Comparison of ENCODE assay signal across 10 cellular contexts in the genomic region with DNA sequence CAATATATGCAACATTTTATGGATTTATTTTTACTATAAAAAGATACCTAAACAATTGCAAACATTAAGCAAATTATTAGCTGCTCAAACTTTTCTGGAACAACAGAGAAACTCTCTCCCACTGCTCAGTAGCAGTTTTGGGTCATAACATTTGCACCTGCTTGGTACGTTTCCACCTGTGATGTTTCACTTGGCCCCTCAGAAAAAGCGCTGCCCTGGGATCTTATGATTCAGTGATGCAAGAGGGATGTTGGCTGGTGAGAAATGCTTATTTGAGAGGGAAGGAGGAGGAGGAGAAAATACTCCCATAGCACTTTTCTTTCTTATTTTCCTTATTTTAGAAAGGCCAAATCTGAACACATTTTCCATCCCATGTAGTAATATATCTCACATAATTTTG.
DNase-seq lines count a peak whose midpoint lies in the region; ATAC-seq and TF ChIP-seq lines count a peak whose summit lies in the region.
"Had no signal": no experiment of that assay in that cellular context is flagged by ENCODE, and none has a peak within 500 bp of the region (broad histone marks: within the 10 kb centered on the region; RNA-seq: fewer than 3 reads in every experiment).

No MANE protein-coding gene starts in this region.

- no peaks in the 10 kb centered on the region for H3K9me3 Mint-ChIP-seq in activated naive CD8-positive, alpha-beta T cell (ENCODE audit: low read depth)
- H3K9me3 Mint-ChIP-seq in stimulated activated naive CD8-positive, alpha-beta T cell treated with anti-CD3 and anti-CD28 coated beads, Interleukin-15, amount 100 ng/mL, for 72 hours = no peaks in the 10 kb centered on the region

- H3K4me1 Mint-ChIP-seq in activated naive CD8-positive, alpha-beta T cell (ENCODE audit: low read depth) = peaks cover 50% of the 10 kb centered on the region
- H3K4me1 Mint-ChIP-seq in stimulated activated naive CD8-positive, alpha-beta T cell treated with anti-CD3 and anti-CD28 coated beads, Interleukin-15, amount 100 ng/mL, for 72 hours = peaks cover 61% of the 10 kb centered on the region

- peak overlapping the region; percentile 88 for H3K4me3 Mint-ChIP-seq in activated naive CD8-positive, alpha-beta T cell
- peak overlapping the region; percentile 97 to 98 for H3K4me3 Mint-ChIP-seq in stimulated activated naive CD8-positive, alpha-beta T cell treated with anti-CD3 and anti-CD28 coated beads, Interleukin-15, amount 100 ng/mL, for 72 hours

- ATAC-seq in stimulated activated naive CD8-positive, alpha-beta T cell treated with anti-CD3 and anti-CD28 coated beads, Interleukin-15, amount 100 ng/mL, for 72 hours = no peak

- TF ChIP-seq CTCF in brain microvascular endothelial cell (IDR thresholded peaks at IDR 0.05; ENCODE audit: low read depth, low read length, missing control alignments) = no peak

- no peak overlapping the region for H3K27ac ChIP-seq in brain microvascular endothelial cell
- H3K27ac ChIP-seq: 22Rv1, neutrophil had no signal

- H3K36me3 ChIP-seq in brain microvascular endothelial cell (replicated peaks) = peaks cover 4% of the 10 kb centered on the region
- H3K36me3 ChIP-seq: neutrophil had no signal

- no peaks in the 10 kb centered on the region for H3K27me3 Mint-ChIP-seq in activated naive CD8-positive, alpha-beta T cell
- H3K27me3 Mint-ChIP-seq in stimulated activated naive CD8-positive, alpha-beta T cell treated with anti-CD3 and anti-CD28 coated beads, Interleukin-15, amount 100 ng/mL, for 72 hours = no peaks in the 10 kb centered on the region

- no peak overlapping the region for H3K4me3 ChIP-seq in brain microvascular endothelial cell (ENCODE audit: low read depth, low read length)

- in situ Hi-C loops in brain microvascular endothelial cell (cut with HindIII; ENCODE audit: low pct_ligation_motif_present, low sequenced_read_pairs) = no loop called here

- peak overlapping the region; percentile 98 for H3K27ac Mint-ChIP-seq in activated naive CD8-positive, alpha-beta T cell
- H3K27ac Mint-ChIP-seq in stimulated activated naive CD8-positive, alpha-beta T cell treated with anti-CD3 and anti-CD28 coated beads, Interleukin-15, amount 100 ng/mL, for 72 hours = peak overlapping the region; percentile 25 to 99

- DNase-seq in DMS53 (lab: John Stamatoyannopoulos, UW) (peak; percentile 18), DMS53 treated with DMSO at 0.1 percent for 48 hours (lab: John Stamatoyannopoulos, UW; ENCODE audit: unreplicated experiment) (no peak), kidney tubule cell (ENCODE audit: low spot score) (peak; percentile 14), brain microvascular endothelial cell (no peak), NCI-H2029 (lab: John Stamatoyannopoulos, UW) (no peak)
- no peak for DNase-seq in stimulated activated naive CD8-positive, alpha-beta T cell treated with anti-CD3 and anti-CD28 coated beads, Interleukin-15, amount 100 ng/mL, for 72 hours
- no peak for DNase-seq in stimulated activated CD4-positive, alpha-beta T cell treated with anti-CD3 and anti-CD28 coated beads, Interleukin-12 subunit alpha, Interleukin-12 subunit beta, amount 100 ng/mL, for 4 hours

- H3K36me3 Mint-ChIP-seq in activated naive CD8-positive, alpha-beta T cell = no peaks in the 10 kb centered on the region

- H3K27me3 ChIP-seq in brain microvascular endothelial cell (replicated peaks) = no peaks in the 10 kb centered on the region

Comparison
In these comparisons a context has a peak if more than half of its experiments do, and no peak if none do; other contexts are left out.
1. DNase-seq: peak in DMS53 (single experiment) and kidney tubule cell (single experiment); none in DMS53 treated with DMSO at 0.1 percent for 48 hours (single experiment), stimulated activated naive CD8-positive, alpha-beta T cell treated with anti-CD3 and anti-CD28 coated beads, Interleukin-15, amount 100 ng/mL, for 72 hours (0 of 2), brain microvascular endothelial cell (single experiment), stimulated activated CD4-positive, alpha-beta T cell treated with anti-CD3 and anti-CD28 coated beads, Interleukin-12 subunit alpha, Interleukin-12 subunit beta, amount 100 ng/mL, for 4 hours (single experiment) and NCI-H2029 (single experiment).